ENCODE assay signal across 10 cellular contexts in genomic region chr5:138944527-138945322, GRCh38.
A peak's percentile ranks its signal among the peaks of the same experiment; 100 is the strongest.
DNase-seq lines count a peak whose midpoint lies in the region; ATAC-seq and TF ChIP-seq lines count a peak whose summit lies in the region.
"Had no signal": no experiment of that assay in that cellular context is flagged by ENCODE, and none has a peak within 500 bp of the region (broad histone marks: within the 10 kb centered on the region; RNA-seq: fewer than 3 reads in every experiment).

No MANE protein-coding gene starts in this region.

- no peaks in the 10 kb centered on the region for H3K36me3 ChIP-seq in HCT116 (ENCODE audit: control insufficient read depth in 1 of 2, insufficient read depth in 2 of 2, low read length in 2 of 2)
- no peaks in the 10 kb centered on the region for H3K36me3 ChIP-seq in thyroid gland
- H3K36me3 ChIP-seq in SK-N-SH (replicated peaks in 1 of 2; ENCODE audit: control insufficient read depth in 1 of 2, insufficient read depth in 2 of 2, low read length in 1 of 2), result peaks cover 0 to 3% of the 10 kb centered on the region in 2 experiments

- no TSS peak for BruUV-seq in HCT116 (replicated peaks; lab: Mats Ljungman, UMichigan)

- in situ Hi-C loops in astrocyte of the cerebellum (cut with HindIII; ENCODE audit: low sequenced_read_pairs), result no loop called here

- TF ChIP-seq POLR2A in HCT116 (IDR thresholded peaks at IDR 0.05; ENCODE audit: borderline replicate concordance, extremely low read depth, insufficient read depth, insufficient read length) (no peak), thyroid gland (IDR thresholded peaks at IDR 0.05) (no peak)

- POLR2A ChIA-PET in HCT116 (lab: Charles Lee), result no interaction called here
- POLR2A ChIA-PET in SK-N-SH (lab: Yijun Ruan, JAX), result no interaction called here

- H3K4me1 ChIP-seq in HCT116 (ENCODE audit: control insufficient read depth in 1 of 2, insufficient read depth in 2 of 2, low read length in 2 of 2), result no peaks in the 10 kb centered on the region
- peaks cover 43 to 62% of the 10 kb centered on the region in 2 donors for H3K4me1 ChIP-seq in thyroid gland
- H3K4me1 ChIP-seq in SK-N-SH (ENCODE audit: control insufficient read depth in 1 of 2, insufficient read depth in 2 of 2, low read depth in 1 of 2, low read length in 1 of 2), result peaks cover 0 to 70% of the 10 kb centered on the region in 2 experiments; a peak in 1 of 4 replicates

- no peak for TF ChIP-seq EP300 in SK-N-SH (IDR thresholded peaks at IDR 0.05; ENCODE audit: borderline replicate concordance in 1 of 2, low read depth in 1 of 2, low read length in 1 of 2)

- no peak overlapping the region for H3K4me2 ChIP-seq in HCT116 (ENCODE audit: low read length)
- H3K4me2 ChIP-seq in SK-N-SH, result no peak overlapping the region

- intact Hi-C loops in HCT116 (cut with micrococcal nuclease), result no loop called here
- intact Hi-C loops in thyroid gland (cut with DNase I), result no loop called here

- WGBS in thyroid gland, 2 donors, result 41 to 42% methylated on average over 18 to 19 of the region's 23 CpGs
- WGBS in SK-N-SH (ENCODE audit: low lambda C conversion rate), result 90% methylated on average over 22 of the region's 23 CpGs

- DNase-seq in HCT116 (ENCODE audit: low read depth, low spot score) (no peak), astrocyte of the cerebellum (ENCODE audit: low read depth) (peak; percentile 12), left kidney (ENCODE audit: low read depth, low spot score) (peak; percentile 95), thyroid gland (peak; percentile 91 to 97), hippocampal formation (lab: John Stamatoyannopoulos, UW) (no peak), SK-N-SH (no peak)
- DNase-seq: activated CD4-positive, CD25-positive, alpha-beta regulatory T cell; CD4-positive, CD25-positive, alpha-beta regulatory T cell; stimulated activated CD4-positive, alpha-beta T cell treated with anti-CD3 and anti-CD28 coated beads, Interleukin-15, amount 100 ng/mL, for 24 hours had no signal

- no peaks in the 10 kb centered on the region for H3K9me2 ChIP-seq in HCT116 (ENCODE audit: insufficient read depth)
- no peaks in the 10 kb centered on the region for H3K9me2 ChIP-seq in SK-N-SH

- no peaks in the 10 kb centered on the region for H3K79me2 ChIP-seq in HCT116 (ENCODE audit: insufficient read depth, low read length)
- H3K79me2 ChIP-seq in SK-N-SH (ENCODE audit: insufficient read depth), result no peaks in the 10 kb centered on the region

- H3K4me3 ChIP-seq in HCT116 (replicated peaks in 1 of 2; ENCODE audit: low read depth in 1 of 2, low read length in 2 of 2) (no peak overlapping the region), astrocyte of the cerebellum (ENCODE audit: low read depth, low read length) (no peak overlapping the region), thyroid gland (replicated peaks in 1 of 3) (no peak overlapping the region), SK-N-SH (ENCODE audit: low read depth in 2 of 2, low read length in 1 of 2) (no peak overlapping the region)

- no peak overlapping the region for H3K27ac ChIP-seq in HCT116 (ENCODE audit: low read depth, low read length)
- peak overlapping the region; percentile 69 to 85 (median 76) for H3K27ac ChIP-seq in thyroid gland
- H3K27ac ChIP-seq in SK-N-SH (ENCODE audit: low read depth in 2 of 2, low read length in 1 of 2), result peak overlapping the region in 1 of 2 experiments; percentile 98; a peak in 1 of 4 replicates

- no peak overlapping the region for H3K9ac ChIP-seq in HCT116 (ENCODE audit: low read length)
- no peak overlapping the region for H3K9ac ChIP-seq in SK-N-SH

- no peaks in the 10 kb centered on the region for H4K20me1 ChIP-seq in HCT116 (ENCODE audit: insufficient read depth)
- no peaks in the 10 kb centered on the region for H4K20me1 ChIP-seq in SK-N-SH (ENCODE audit: insufficient read depth)

- H3F3A ChIP-seq in SK-N-SH (replicated peaks; ENCODE audit: insufficient read depth), result no peaks in the 10 kb centered on the region

- TF ChIP-seq RAD21 in HCT116 (IDR thresholded peaks at IDR 0.05; ENCODE audit: low read depth) (no peak), SK-N-SH (IDR thresholded peaks at IDR 0.05; ENCODE audit: low read length) (no peak)

- RAD21 ChIA-PET in HCT116 (lab: Charles Lee; ENCODE audit: low non-redundant PET in 1 of 2, low total read pairs in 2 of 2, uncharacterized antibody in 2 of 2, unreplicated experiment in 2 of 2), result no interaction called here

- peak; percentile 10; the same call in 1 of the 2 replicates for ATAC-seq in HCT116
- ATAC-seq in GM21390 (IDR thresholded peaks at IDR 0.05; ENCODE audit: unreplicated experiment), result no peak

- TF ChIP-seq CTCF in HCT116 (IDR thresholded peaks at IDR 0.05 in 2 of 3, conservative IDR thresholded peaks at IDR 0.05 in 1 of 3; ENCODE audit: borderline replicate concordance in 1 of 3, insufficient read depth in 1 of 3, low read depth in 2 of 3, low read length in 2 of 3), result no peak
- TF ChIP-seq CTCF in astrocyte of the cerebellum (IDR thresholded peaks at IDR 0.05; ENCODE audit: low read depth, low read length, missing control alignments), result no peak
- no peak for TF ChIP-seq CTCF in thyroid gland (IDR thresholded peaks at IDR 0.05)
- no peak for TF ChIP-seq CTCF in SK-N-SH (IDR thresholded peaks at IDR 0.05)

- CTCF ChIA-PET in HCT116 (lab: Charles Lee) (no interaction called here), SK-N-SH (lab: Yijun Ruan, JAX) (interaction anchor here (1.4 kb wide), 1 partner anchor 10 kb away, joined by 8 read pairs; no protein-coding TSS in a partner anchor)

- H3K9me3 ChIP-seq in HCT116 (ENCODE audit: control insufficient read depth in 1 of 2, insufficient read depth in 1 of 2, low read depth in 1 of 2, low read length in 2 of 2), result no peaks in the 10 kb centered on the region
- H3K9me3 ChIP-seq in thyroid gland, result no peaks in the 10 kb centered on the region
- no peaks in the 10 kb centered on the region for H3K9me3 ChIP-seq in SK-N-SH

- H2AFZ ChIP-seq in HCT116 (ENCODE audit: low read depth, low read length, poor library complexity, severe bottlenecking), result no peak overlapping the region
- no peak overlapping the region for H2AFZ ChIP-seq in SK-N-SH (ENCODE audit: low read depth)

- no peaks in the 10 kb centered on the region for H3K27me3 ChIP-seq in HCT116 (ENCODE audit: insufficient read depth, low read length)
- H3K27me3 ChIP-seq in thyroid gland, result no peaks in the 10 kb centered on the region
- no peaks in the 10 kb centered on the region for H3K27me3 ChIP-seq in SK-N-SH (ENCODE audit: insufficient read depth)

TF ChIP-seq in HCT116, 20 proteins besides CTCF, POLR2A, EP300 and RAD21 (continues in another document):
- TF ChIP-seq EZH2 (IDR thresholded peaks at IDR 0.05) (no peak), REST (IDR thresholded peaks at IDR 0.05; ENCODE audit: low read depth) (no peak), CEBPB (IDR thresholded peaks at IDR 0.05; ENCODE audit: low read depth) (no peak), JUND (IDR thresholded peaks at IDR 0.05) (no peak)

TF ChIP-seq in SK-N-SH, 30 proteins besides CTCF, POLR2A, EP300 and RAD21 (continues in another document):
- TF ChIP-seq RFX5 (IDR thresholded peaks at IDR 0.05; ENCODE audit: low read length) (no peak), SMC3 (IDR thresholded peaks at IDR 0.05; ENCODE audit: low read depth, low read length) (no peak), EZH2phosphoT487 (IDR thresholded peaks at IDR 0.05; ENCODE audit: borderline replicate concordance, low read depth) (no peak), FOXM1 (IDR thresholded peaks at IDR 0.05; ENCODE audit: low read depth) (no peak), FOSL2 (IDR thresholded peaks at IDR 0.05; ENCODE audit: borderline replicate concordance, low read depth) (no peak), USF2 (IDR thresholded peaks at IDR 0.05; ENCODE audit: borderline replicate concordance, low read depth, low read length) (no peak), MXI1 (IDR thresholded peaks at IDR 0.05; ENCODE audit: low read depth, low read length) (no peak), TEAD4 (IDR thresholded peaks at IDR 0.05; ENCODE audit: borderline replicate concordance, insufficient read depth) (no peak), NRF1 (IDR thresholded peaks at IDR 0.05; ENCODE audit: low read depth, low read length) (no peak), POLR2AphosphoS5 (IDR thresholded peaks at IDR 0.05; ENCODE audit: low read depth, low read length) (no peak), USF1 (IDR thresholded peaks at IDR 0.05; ENCODE audit: borderline replicate concordance, low read depth) (no peak), IRF3 (IDR thresholded peaks at IDR 0.05; ENCODE audit: low read depth, low read length) (no peak), GATA2 (CRISPR knock-in tag; IDR thresholded peaks at IDR 0.05) (no peak), JUND (IDR thresholded peaks at IDR 0.05) (no peak), MAX (IDR thresholded peaks at IDR 0.05; ENCODE audit: low read depth) (no peak), FOXJ3 (CRISPR knock-in tag; IDR thresholded peaks at IDR 0.05) (no peak), CHD2 (IDR thresholded peaks at IDR 0.05; ENCODE audit: low read length, partially characterized antibody) (no peak), MEF2A (IDR thresholded peaks at IDR 0.05; ENCODE audit: borderline replicate concordance, low read depth) (no peak)

Comparison
In these comparisons a context has a peak if more than half of its experiments do, and no peak if none do; other contexts are left out.
1. DNase-seq: peak in astrocyte of the cerebellum (single experiment), left kidney (single experiment) and thyroid gland (2 of 2); none in HCT116 (single experiment), hippocampal formation (0 of 2) and SK-N-SH (single experiment).